ENCODE assay signal across 1 cellular context in the genomic region with DNA sequence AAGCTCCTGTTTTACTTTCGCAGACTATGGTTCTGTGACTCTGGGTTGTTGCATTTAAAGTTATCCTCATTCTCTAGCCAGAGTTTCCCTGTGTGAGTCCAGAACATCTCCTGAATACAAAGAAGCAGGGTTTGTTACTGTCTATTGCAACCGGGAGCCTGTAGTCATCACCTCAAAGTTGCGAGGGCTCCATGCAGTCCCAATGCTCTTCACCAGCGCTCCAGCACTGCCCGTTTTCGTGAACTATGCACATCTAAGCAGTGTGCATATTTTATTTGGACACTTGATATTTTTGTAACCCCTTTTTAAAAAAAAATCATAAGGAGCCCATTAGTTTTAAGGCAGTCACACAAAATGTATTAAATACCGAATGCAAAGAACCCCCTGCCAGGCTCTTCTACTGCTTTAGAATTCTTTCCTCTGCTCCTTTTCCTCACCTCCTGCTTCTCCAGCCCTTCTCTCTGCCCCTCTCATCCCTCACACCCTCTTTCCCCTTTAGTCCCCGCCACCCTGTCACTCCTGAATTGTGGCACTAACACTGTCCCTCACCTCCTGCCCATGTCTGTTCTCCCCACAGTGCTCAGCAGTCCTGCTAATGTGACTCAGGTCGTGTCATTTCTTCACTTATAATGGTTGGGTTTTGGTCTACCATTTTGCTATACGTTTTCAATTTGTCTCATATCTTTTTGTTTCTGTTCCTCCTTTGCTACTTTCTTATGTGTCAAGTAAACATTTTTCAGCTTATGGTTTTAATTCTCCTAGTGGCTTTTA.
A peak's percentile ranks its signal among the peaks of the same experiment; 100 is the strongest.
TF ChIP-seq lines count a peak whose summit lies in the region.

No MANE protein-coding gene starts in this region.

TF ChIP-seq in HepG2, 621 proteins besides CTCF, POLR2A, EP300 and RAD21 (continued from another document):
- TF ChIP-seq CBX2 (IDR thresholded peaks at IDR 0.05; ENCODE audit: low read depth, low read length) (0 out of 2 replicates have a peak, but pooled peaks have one; percentile 26), CBX2 (CRISPR knock-in tag; IDR thresholded peaks at IDR 0.05; ENCODE audit: low read depth) (no peak)
